ENCODE assay signal across 10 cellular contexts in genomic region chr14:92652413-92653151, GRCh38.
DNase-seq lines count a peak whose midpoint lies in the region; ATAC-seq and TF ChIP-seq lines count a peak whose summit lies in the region.
"Had no signal": no experiment of that assay in that cellular context is flagged by ENCODE, and none has a peak within 500 bp of the region (broad histone marks: within the 10 kb centered on the region; RNA-seq: fewer than 3 reads in every experiment).

No MANE protein-coding gene starts in this region.

- H3K27ac ChIP-seq in angular gyrus (ENCODE audit: low read depth, low read length) (peak overlapping the region; percentile 63), upper lobe of left lung (peak overlapping the region; percentile 85 to 96 (median 88))
- H3K27ac ChIP-seq: GM23248 had no signal

- intact Hi-C loops in activated naive CD4-positive, alpha-beta T cell treated with anti-CD3 and anti-CD28 coated beads for 36 hours (cut with micrococcal nuclease): loop anchor here (2.0 to 10.0 kb wide), 5 partner anchors 66 to 1308 kb away; partner anchors contain the start of genes CPSF2 and NDUFB1

- ATAC-seq in upper lobe of left lung (ENCODE audit: low FRiP score in 2 of 2) (no peak), GM18498 (IDR thresholded peaks at IDR 0.05; ENCODE audit: unreplicated experiment) (no peak), GM19452 (IDR thresholded peaks at IDR 0.05; ENCODE audit: unreplicated experiment) (no peak)

- H3K27me3 ChIP-seq in mononuclear cell (ENCODE audit: insufficient read depth, low read length): no peaks in the 10 kb centered on the region
- no peaks in the 10 kb centered on the region for H3K27me3 ChIP-seq in upper lobe of left lung

- H3K36me3 Mint-ChIP-seq in activated naive CD4-positive, alpha-beta T cell treated with anti-CD3 and anti-CD28 coated beads for 36 hours (ENCODE audit: low read depth): peaks cover 11% of the 10 kb centered on the region
- H3K36me3 Mint-ChIP-seq in glutamatergic neuron (ENCODE audit: unreplicated experiment): no peaks in the 10 kb centered on the region

- no peak for TF ChIP-seq CTCF in upper lobe of left lung (IDR thresholded peaks at IDR 0.05)
- TF ChIP-seq CTCF in glutamatergic neuron (IDR thresholded peaks at IDR 0.05; ENCODE audit: partially characterized antibody, unreplicated experiment): no peak

- H3K27me3 Mint-ChIP-seq in activated naive CD4-positive, alpha-beta T cell treated with anti-CD3 and anti-CD28 coated beads for 36 hours (ENCODE audit: low read depth): no peaks in the 10 kb centered on the region
- peaks cover 5% of the 10 kb centered on the region for H3K27me3 Mint-ChIP-seq in glutamatergic neuron (ENCODE audit: unreplicated experiment)

- no peaks in the 10 kb centered on the region for H3K9me3 Mint-ChIP-seq in activated naive CD4-positive, alpha-beta T cell treated with anti-CD3 and anti-CD28 coated beads for 36 hours
- H3K9me3 Mint-ChIP-seq in glutamatergic neuron (ENCODE audit: unreplicated experiment): peaks cover 2% of the 10 kb centered on the region
- H3K9me3 Mint-ChIP-seq: endodermal cell had no signal

- peak overlapping the region; percentile 90 for H3K4me3 ChIP-seq in mononuclear cell (ENCODE audit: low read length)
- H3K4me3 ChIP-seq in upper lobe of left lung: peak overlapping the region in 3 of 4 donors; percentile 29 to 45 (median 44)
- H3K4me3 ChIP-seq: GM23248 had no signal

- TF ChIP-seq EP300 in upper lobe of left lung (IDR thresholded peaks at IDR 0.05): no peak

- peak overlapping the region; percentile 93 for H3K4me3 Mint-ChIP-seq in activated naive CD4-positive, alpha-beta T cell treated with anti-CD3 and anti-CD28 coated beads for 36 hours
- no peak overlapping the region for H3K4me3 Mint-ChIP-seq in glutamatergic neuron (ENCODE audit: unreplicated experiment)
- H3K4me3 Mint-ChIP-seq: endodermal cell had no signal

- peaks cover 76% of the 10 kb centered on the region for H3K4me1 Mint-ChIP-seq in activated naive CD4-positive, alpha-beta T cell treated with anti-CD3 and anti-CD28 coated beads for 36 hours (ENCODE audit: low read depth)
- no peaks in the 10 kb centered on the region for H3K4me1 Mint-ChIP-seq in glutamatergic neuron (ENCODE audit: low read depth, unreplicated experiment)
- H3K4me1 Mint-ChIP-seq: endodermal cell had no signal

- peaks cover 0 to 16% (median 3%) of the 10 kb centered on the region in 4 donors for H3K36me3 ChIP-seq in upper lobe of left lung

- peak in 1 of 4 donors; percentile 60 for TF ChIP-seq POLR2A in upper lobe of left lung (IDR thresholded peaks at IDR 0.05)

- WGBS in upper lobe of left lung, 2 donors: 73 to 100% methylated on average over 3 to 24 of the region's 26 CpGs

- H3K4me1 ChIP-seq in mononuclear cell (ENCODE audit: insufficient read depth, low read length): peaks cover 86% of the 10 kb centered on the region
- peaks cover 37 to 70% (median 53%) of the 10 kb centered on the region in 4 donors for H3K4me1 ChIP-seq in upper lobe of left lung

- no peaks in the 10 kb centered on the region for H3K9me3 ChIP-seq in mononuclear cell (ENCODE audit: low read depth, low read length)
- no peaks in the 10 kb centered on the region for H3K9me3 ChIP-seq in upper lobe of left lung

- DNase-seq in activated naive CD4-positive, alpha-beta T cell treated with anti-CD3 and anti-CD28 coated beads for 36 hours: peak; percentile 53
- no peak for DNase-seq in activated naive CD4-positive, alpha-beta T cell treated with Interleukin-2 at 50 U/mL for 16 hours
- DNase-seq in upper lobe of left lung (no peak), glutamatergic neuron (no peak)
- DNase-seq: endodermal cell, GM23248 had no signal

- CTCF ChIA-PET in activated naive CD4-positive, alpha-beta T cell treated with anti-CD3 and anti-CD28 coated beads for 36 hours (lab: Charles Lee): interaction anchor here (0.7 to 3.0 kb wide), 13 partner anchors 11 to 479 kb away, joined by 3 to 14 read pairs (median 5); no protein-coding TSS in a partner anchor

- peak overlapping the region; percentile 97 for H3K27ac Mint-ChIP-seq in activated naive CD4-positive, alpha-beta T cell treated with anti-CD3 and anti-CD28 coated beads for 36 hours
- no peak overlapping the region for H3K27ac Mint-ChIP-seq in glutamatergic neuron (ENCODE audit: unreplicated experiment)
- H3K27ac Mint-ChIP-seq: endodermal cell had no signal
